In genomic region chr2:101704046-101704466, GRCh38 we compare ENCODE assay signal across 9 cellular contexts. TPM values are rescaled to one million over a fixed set of nuclear protein-coding genes. Genes with fewer than 3 reads are reported as not detected.
A peak's percentile ranks its signal among the peaks of the same experiment; 100 is the strongest.
DNase-seq lines count a peak whose midpoint lies in the region; ATAC-seq, FAIRE-seq and TF ChIP-seq lines count a peak whose summit lies in the region.
"Had no signal": no experiment of that assay in that cellular context is flagged by ENCODE, and none has a peak within 500 bp of the region (broad histone marks: within the 10 kb centered on the region; RNA-seq: fewer than 3 reads in every experiment).

No MANE protein-coding gene starts in this region.

- no peaks in the 10 kb centered on the region for H3K27me3 ChIP-seq in layer of hippocampus (ENCODE audit: control insufficient read depth, insufficient read depth, low read length)
- no peaks in the 10 kb centered on the region for H3K27me3 ChIP-seq in uterus
- H3K27me3 ChIP-seq: SJSA1 had no signal

- H3K9me3 ChIP-seq in uterus = no peaks in the 10 kb centered on the region
- H3K9me3 ChIP-seq: SJSA1 had no signal

- TF ChIP-seq POLR2A in uterus (IDR thresholded peaks at IDR 0.05) = no peak

- H3K27me3 Mint-ChIP-seq in activated T-cell treated with anti-CD3 and anti-CD28 coated beads, Interleukin-2, amount 50 U/mL, for 72 hours (ENCODE audit: low read depth) = no peaks in the 10 kb centered on the region

- peaks cover 0 to 2% of the 10 kb centered on the region in 2 donors for H3K9me3 Mint-ChIP-seq in activated T-cell treated with anti-CD3 and anti-CD28 coated beads, Interleukin-2, amount 50 U/mL, for 72 hours

- peak in 1 of 2 donors; percentile 44 for DNase-seq in activated T-cell treated with anti-CD3 and anti-CD28 coated beads, Interleukin-2, amount 50 U/mL, for 72 hours
- no peak for DNase-seq in activated T-cell treated with anti-CD3 and anti-CD28 coated beads, Interleukin-2, amount 50 U/mL, for 1 hour
- peak; percentile 66 for DNase-seq in astrocyte of the hippocampus (ENCODE audit: low read depth, low spot score)
- peak; percentile 61 to 71 for DNase-seq in uterus
- DNase-seq in GM19239 (ENCODE audit: insufficient read length, low spot score) = no peak
- no peak for DNase-seq in NCI-H1417 (lab: John Stamatoyannopoulos, UW)

- H3K27ac ChIP-seq in layer of hippocampus (ENCODE audit: low read depth, low read length) (peak overlapping the region; percentile 75), uterus (peak overlapping the region; percentile 11 to 60)
- H3K27ac ChIP-seq: SJSA1 had no signal

- no peaks in the 10 kb centered on the region for H3K4me1 Mint-ChIP-seq in activated T-cell treated with anti-CD3 and anti-CD28 coated beads, Interleukin-2, amount 50 U/mL, for 72 hours (ENCODE audit: low read depth)

- peak overlapping the region; percentile 64 to 93 for H3K4me3 Mint-ChIP-seq in activated T-cell treated with anti-CD3 and anti-CD28 coated beads, Interleukin-2, amount 50 U/mL, for 72 hours

- H3K4me1 ChIP-seq in uterus = peaks cover 8 to 27% of the 10 kb centered on the region in 2 donors

- no peak overlapping the region for H3K4me3 ChIP-seq in uterus
- H3K4me3 ChIP-seq: SJSA1 had no signal

- peaks cover 10 to 14% of the 10 kb centered on the region in 2 donors for H3K36me3 Mint-ChIP-seq in activated T-cell treated with anti-CD3 and anti-CD28 coated beads, Interleukin-2, amount 50 U/mL, for 72 hours (ENCODE audit: insufficient read depth in 2 of 2)

- H3K36me3 ChIP-seq in uterus = no peaks in the 10 kb centered on the region

- peak overlapping the region; percentile 92 for H3K27ac Mint-ChIP-seq in activated T-cell treated with anti-CD3 and anti-CD28 coated beads, Interleukin-2, amount 50 U/mL, for 72 hours

- intact Hi-C loops in uterus (cut with DNase I; ENCODE audit: low total_unique reads) = no loop called here

- no peak for FAIRE-seq in GM19239 (lab: Jason Lieb, UNC)

- peak; percentile 36 to 45 for ATAC-seq in activated T-cell treated with anti-CD3 and anti-CD28 coated beads, Interleukin-2, amount 50 U/mL, for 72 hours (replicated peaks in 1 of 2)
- ATAC-seq in GM21528 (IDR thresholded peaks at IDR 0.05; ENCODE audit: low FRiP score, unreplicated experiment) = no peak

- TF ChIP-seq CTCF in uterus (IDR thresholded peaks at IDR 0.05) = no peak

RNA-seq across cellular contexts. Expression of gene MAP4K4, which starts 6.5 kb away (rescaled TPM):
- total RNA-seq in activated T-cell treated with anti-CD3 and anti-CD28 coated beads, Interleukin-2, amount 50 U/mL, for 72 hours = 10 to 100 TPM; 72.1 to 85.1 TPM
- total RNA-seq in uterus = 10 to 100 TPM; 17.9 to 87.2 (median 55.4) TPM

Comparison
In these comparisons a context has a peak if more than half of its experiments do, and no peak if none do; other contexts are left out.
1. DNase-seq: peak in astrocyte of the hippocampus (single experiment) and uterus (2 of 2); none in activated T-cell treated with anti-CD3 and anti-CD28 coated beads, Interleukin-2, amount 50 U/mL, for 1 hour (single experiment), GM19239 (single experiment) and NCI-H1417 (0 of 3).